ENCODE assay signal across 14 cellular contexts in the genomic region with DNA sequence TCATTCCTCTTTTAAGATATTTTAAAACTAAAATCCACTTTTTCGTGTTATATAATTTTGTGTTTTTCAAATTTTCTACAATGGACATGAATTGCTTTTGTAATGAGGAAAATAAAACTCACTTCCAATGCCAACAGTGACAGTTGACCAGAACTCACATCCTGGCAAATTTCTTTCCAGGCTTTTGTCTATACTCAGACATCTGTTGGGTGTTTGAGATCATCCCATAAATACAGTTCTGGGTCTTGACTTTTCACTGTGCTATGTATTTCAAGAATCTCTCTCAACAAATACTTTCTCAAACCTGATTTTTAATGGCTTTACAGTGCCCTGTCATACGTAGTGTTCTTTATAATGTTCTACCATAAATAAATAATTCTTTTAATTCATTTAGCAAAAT.
"Had no signal": no experiment of that assay in that cellular context is flagged by ENCODE, and none has a peak within 500 bp of the region (broad histone marks: within the 10 kb centered on the region; RNA-seq: fewer than 3 reads in every experiment).

No MANE protein-coding gene starts in this region.

- DNase-seq: activated CD4-positive, alpha-beta T cell treated with anti-CD3 and anti-CD28 coated beads for 4 hours; activated CD4-positive, alpha-beta T cell treated with anti-CD3 and anti-CD28 coated beads, Interleukin-2, amount 50 U/mL, for 4 hours; activated CD8-positive, alpha-beta memory T cell treated with anti-CD3 and anti-CD28 coated beads for 24 hours; activated gamma-delta T cell; activated naive CD4-positive, alpha-beta T cell treated with anti-CD3 and anti-CD28 coated beads, Interleukin-2, amount 10 ng/mL, durations not matched to agents 7 days and 5 days; activated naive CD8-positive, alpha-beta T cell treated with anti-CD3 and anti-CD28 coated beads, Interleukin-2, amount 10 ng/mL, durations not matched to agents 7 days and 5 days; esophagus squamous epithelium; left ventricle myocardium superior; naive B cell; right cardiac atrium; spleen; stimulated activated naive CD4-positive, alpha-beta T cell treated with Interleukin-2 at 50 U/mL for 16 hours; testis; trophoblast cell had no signal

- H3K4me3 ChIP-seq: esophagus squamous epithelium, spleen, testis had no signal

- H3K27ac ChIP-seq: esophagus squamous epithelium, testis had no signal

- H3K9me3 ChIP-seq: esophagus squamous epithelium, spleen, testis had no signal

- H3K36me3 ChIP-seq: esophagus squamous epithelium, spleen had no signal

- H3K27me3 ChIP-seq: esophagus squamous epithelium, spleen, testis had no signal
